8 cellular contexts compared by ENCODE assay signal in genomic region chr7:100088621-100089457, GRCh38. TPM values are rescaled to one million over a fixed set of nuclear protein-coding genes. Genes with fewer than 3 reads are reported as not detected.
DNase-seq lines count a peak whose midpoint lies in the region; FAIRE-seq and TF ChIP-seq lines count a peak whose summit lies in the region.

Gene COPS6, plus strand, starts transcription at chr7:100088969. Its CDS starts 22 bp downstream, at chr7:100088991.

- H3K9me3 ChIP-seq in HEK293 (ENCODE audit: control insufficient read depth, insufficient read depth, low read depth, low read length) (no peaks in the 10 kb centered on the region), keratinocyte (ENCODE audit: control insufficient read depth, low read depth, low read length) (no peaks in the 10 kb centered on the region)

- dilution Hi-C loops in keratinocyte (cut with MboI; ENCODE audit: extremely low pct_ligation_motif_present, low sequenced_read_pairs) = no loop called here

- no peak for FAIRE-seq in keratinocyte (lab: Jason Lieb, UNC)

- H3K4me3 ChIP-seq in HEK293 (ENCODE audit: low read depth, low read length) (peak within 1 kb of the TSS; percentile 86), keratinocyte (ENCODE audit: control insufficient read depth in 2 of 3, extremely low read depth in 1 of 3, insufficient read depth in 2 of 3, low read depth in 1 of 3, low read length in 3 of 3) (peak within 1 kb of the TSS; percentile 84 to 95 (median 89))

- H4K20me1 ChIP-seq in keratinocyte (ENCODE audit: control insufficient read depth, extremely low read depth, insufficient read depth, low read length) = no peaks in the 10 kb centered on the region

- no peak for TF ChIP-seq CTCF in HEK293 (tag by site-specific recombination; IDR thresholded peaks at IDR 0.05)
- no peak for TF ChIP-seq CTCF in keratinocyte (optimal IDR thresholded peaks at IDR 0.05 in 1 of 3, IDR thresholded peaks at IDR 0.05 in 1 of 3, conservative IDR thresholded peaks at IDR 0.05 in 1 of 3; ENCODE audit: extremely low read depth in 1 of 3, insufficient read depth in 2 of 3, low read length in 3 of 3)

- DNase-seq in DMS53 (lab: John Stamatoyannopoulos, UW) (peak; percentile 96), NCI-H2171 treated with DMSO at 0.1 percent for 48 hours (lab: John Stamatoyannopoulos, UW) (peak; percentile 66), cerebellar cortex (ENCODE audit: low spot score) (peak; percentile 63), keratinocyte (ENCODE audit: low read depth, low spot score) (no peak), amniotic stem cell (lab: John Stamatoyannopoulos, UW) (no peak)
- peak; percentile 92 for DNase-seq in activated CD4-positive, CD25-positive, alpha-beta regulatory T cell treated with anti-CD3 and anti-CD28 coated beads, Interleukin-2, amount 50 U/mL, for 72 hours
- peak; percentile 70 to 85 (median 83) for DNase-seq in stimulated activated CD4-positive, alpha-beta T cell treated with anti-CD3 and anti-CD28 coated beads, Interleukin-12 subunit alpha, Interleukin-12 subunit beta, amount 100 ng/mL, for 48 hours (ENCODE audit: low read depth in 2 of 3, low spot score in 1 of 3)

- H3K4me2 ChIP-seq in keratinocyte (ENCODE audit: control insufficient read depth, extremely low read depth, insufficient read depth, low read depth, low read length) = peak within 1 kb of the TSS; percentile 82

- peak within 1 kb of the TSS; percentile 90 for H3K9ac ChIP-seq in keratinocyte (ENCODE audit: control insufficient read depth, extremely low read depth, insufficient read depth, low read length)

- H3K27me3 ChIP-seq in keratinocyte (ENCODE audit: control insufficient read depth, extremely low read depth, insufficient read depth, low read length) = no peaks in the 10 kb centered on the region

- H3K27ac ChIP-seq in HEK293 (ENCODE audit: extremely low read depth, low read depth, low read length) (peak within 1 kb of the TSS; percentile 79), keratinocyte (ENCODE audit: control insufficient read depth, insufficient read depth, low read length) (peak within 1 kb of the TSS; percentile 85)

- H3K36me3 ChIP-seq in HEK293 (ENCODE audit: control insufficient read depth in 2 of 2, insufficient read depth in 1 of 2, low read length in 2 of 2) = peaks cover 8 to 36% of the 10 kb centered on the region in 2 experiments
- peaks cover 28 to 33% of the 10 kb centered on the region in 2 experiments for H3K36me3 ChIP-seq in keratinocyte (ENCODE audit: control insufficient read depth in 2 of 2, extremely low read depth in 1 of 2, insufficient read depth in 2 of 2, low read length in 2 of 2)

- POLR2A ChIA-PET in HEK293 (lab: Yijun Ruan, JAX) = interaction anchor here (0.7 to 7.9 kb wide), 2 partner anchors 12 to 38 kb away, joined by 3 to 115 read pairs; partner anchors contain the start of genes AP4M1, MBLAC1 and MCM7

- peaks cover 17% of the 10 kb centered on the region for H3K79me2 ChIP-seq in keratinocyte (ENCODE audit: control insufficient read depth, insufficient read depth, low read length)

- H3K9me1 ChIP-seq in keratinocyte (ENCODE audit: control insufficient read depth, extremely low read depth, insufficient read depth, low read length) = no peaks in the 10 kb centered on the region

- CTCF ChIA-PET in HEK293 (lab: Yijun Ruan, JAX) = interaction anchor here (0.6 kb wide), 1 partner anchor 307 kb away, joined by 3 read pairs; no protein-coding TSS in a partner anchor

- H3K4me1 ChIP-seq in HEK293 (ENCODE audit: control insufficient read depth, insufficient read depth, low read length) = peaks cover 8% of the 10 kb centered on the region
- peaks cover 27% of the 10 kb centered on the region for H3K4me1 ChIP-seq in keratinocyte (ENCODE audit: control insufficient read depth, extremely low read depth, insufficient read depth, low read length)

- peak within 1 kb of the TSS; percentile 90 for H2AFZ ChIP-seq in keratinocyte (ENCODE audit: control insufficient read depth, low read length)

TF ChIP-seq in HEK293, 187 proteins besides CTCF, POLR2A, EP300 and RAD21 (continues in another document):
- peak; percentile 95 for TF ChIP-seq KLF9 (tag by site-specific recombination; IDR thresholded peaks at IDR 0.05; ENCODE audit: low read depth)
- TF ChIP-seq ZBTB20 (tag by site-specific recombination; IDR thresholded peaks at IDR 0.05) = peak; percentile 81
- TF ChIP-seq ZNF645 (tag by site-specific recombination; IDR thresholded peaks at IDR 0.05) = no peak
- 0 out of 2 replicates have a peak, but pooled peaks have one; percentile 45 for TF ChIP-seq ZNF843 (tag by site-specific recombination; IDR thresholded peaks at IDR 0.05)
- TF ChIP-seq ZSCAN4 (tag by site-specific recombination; IDR thresholded peaks at IDR 0.05) = no peak; the same call in 1 of the 2 replicates
- no peak for TF ChIP-seq ZNF521 (tag by site-specific recombination; IDR thresholded peaks at IDR 0.05)
- 0 out of 2 replicates have a peak, but pooled peaks have one; percentile 40 for TF ChIP-seq GLIS2 (tag by site-specific recombination; IDR thresholded peaks at IDR 0.05)
- peak; percentile 36; the same call in 1 of the 2 replicates for TF ChIP-seq GLIS1 (tag by site-specific recombination; IDR thresholded peaks at IDR 0.05)
- TF ChIP-seq GFI1B (tag by site-specific recombination; IDR thresholded peaks at IDR 0.05) = no peak
- no peak for TF ChIP-seq SETDB1 (IDR thresholded peaks at IDR 0.05; ENCODE audit: insufficient read length, low read length)
- TF ChIP-seq ZNF266 (tag by site-specific recombination; IDR thresholded peaks at IDR 0.05; ENCODE audit: low read depth) = no peak
- no peak for TF ChIP-seq WT1 (tag by site-specific recombination; IDR thresholded peaks at IDR 0.05)
- TF ChIP-seq ZNF394 (tag by site-specific recombination; IDR thresholded peaks at IDR 0.05; ENCODE audit: borderline replicate concordance) = peak; percentile 59; the same call in 1 of the 2 replicates
- TF ChIP-seq ZFP37 (tag by site-specific recombination; IDR thresholded peaks at IDR 0.05) = peak; percentile 21; the same call in 1 of the 2 replicates
- TF ChIP-seq ZNF654 (tag by site-specific recombination; IDR thresholded peaks at IDR 0.05; ENCODE audit: low read depth) = no peak
- TF ChIP-seq SP7 (tag by site-specific recombination; IDR thresholded peaks at IDR 0.05) = peak; percentile 73
- no peak for TF ChIP-seq ZNF202 (tag by site-specific recombination; IDR thresholded peaks at IDR 0.05; ENCODE audit: borderline replicate concordance)
- no peak for TF ChIP-seq ZNF510 (tag by site-specific recombination; IDR thresholded peaks at IDR 0.05; ENCODE audit: insufficient replicate concordance)
- TF ChIP-seq ZSCAN5A (tag by site-specific recombination; IDR thresholded peaks at IDR 0.05) = 0 out of 2 replicates have a peak, but pooled peaks have one; percentile 50
- no peak for TF ChIP-seq ZNF48 (tag by site-specific recombination; IDR thresholded peaks at IDR 0.05)
- no peak for TF ChIP-seq ZNF426 (tag by site-specific recombination; IDR thresholded peaks at IDR 0.05)

RNA-seq across cellular contexts. Expression of gene COPS6, which starts in this region (rescaled TPM):
- 144 to 184 TPM (median 171 TPM) in 3 replicates for polyA plus RNA-seq in keratinocyte
- 76.3 TPM for polyA plus RNA-seq in keratinocyte (2011; ENCODE audit: low read depth)
- 144 and 154 TPM in 2 replicates for polyA plus RNA-seq in keratinocyte (2011; cell fraction: cytosol; rRNA removed)
- 105 and 108 TPM in 2 replicates for polyA plus RNA-seq in keratinocyte (2011; cell fraction: nucleus; rRNA removed)
- 101 and 145 TPM in 2 replicates for polyA plus RNA-seq in keratinocyte (2012; ENCODE audit: low replicate concordance)
- 147 to 216 TPM (median 153 TPM) in 3 replicates for polyA minus RNA-seq in keratinocyte
- 86.5 TPM for polyA minus RNA-seq in keratinocyte (2011; cell fraction: cytosol; rRNA and poly(A)+ RNA removed)
- polyA minus RNA-seq in keratinocyte (2011; cell fraction: nucleus; rRNA and poly(A)+ RNA removed) = 32.1 and 38.8 TPM in 2 replicates

Comparison
In these comparisons a context has a peak if more than half of its experiments do, and no peak if none do; other contexts are left out.
1. DNase-seq: peak in DMS53 (single experiment), NCI-H2171 treated with DMSO at 0.1 percent for 48 hours (single experiment), activated CD4-positive, CD25-positive, alpha-beta regulatory T cell treated with anti-CD3 and anti-CD28 coated beads, Interleukin-2, amount 50 U/mL, for 72 hours (single experiment), cerebellar cortex (single experiment) and stimulated activated CD4-positive, alpha-beta T cell treated with anti-CD3 and anti-CD28 coated beads, Interleukin-12 subunit alpha, Interleukin-12 subunit beta, amount 100 ng/mL, for 48 hours (3 of 3); none in keratinocyte (single experiment) and amniotic stem cell (single experiment).